Comparison of ENCODE assay signal across 8 cellular contexts in the genomic region with DNA sequence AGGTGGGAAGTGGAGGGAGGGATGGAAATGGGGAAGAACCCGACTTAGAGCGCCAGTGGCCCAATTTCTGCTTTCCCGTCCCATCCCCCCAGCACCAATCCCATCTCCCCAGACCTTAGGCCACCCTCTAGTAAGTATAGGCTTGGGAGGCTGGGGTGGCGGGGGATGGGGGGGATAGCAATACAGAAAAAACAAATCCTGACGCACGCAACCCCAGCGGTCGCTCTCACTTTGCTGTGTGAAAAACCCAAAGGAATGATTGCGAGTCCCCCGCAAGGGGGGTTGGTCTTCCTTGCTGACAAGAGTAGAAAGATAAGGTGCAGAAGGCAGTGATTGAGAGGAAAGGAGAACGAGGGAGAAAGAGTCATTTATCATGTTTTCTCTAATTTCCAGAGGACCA. TPM values are rescaled to one million over a fixed set of nuclear protein-coding genes. Genes with fewer than 3 reads are reported as not detected.
A peak's percentile ranks its signal among the peaks of the same experiment; 100 is the strongest.
DNase-seq lines count a peak whose midpoint lies in the region; ATAC-seq and TF ChIP-seq lines count a peak whose summit lies in the region.

No MANE protein-coding gene starts in this region.

- H3K4me1 ChIP-seq in ES-I3 (ENCODE audit: insufficient read depth, low read length) (peaks cover 9% of the 10 kb centered on the region), NT2/D1 (ENCODE audit: insufficient read depth, insufficient read length) (no peaks in the 10 kb centered on the region)

- H3K36me3 ChIP-seq in ES-I3 (ENCODE audit: insufficient read depth, low read length) (no peaks in the 10 kb centered on the region), NT2/D1 (ENCODE audit: insufficient read depth, insufficient read length, low read length) (no peaks in the 10 kb centered on the region)

- peak overlapping the region; percentile 59 for H3K27ac Mint-ChIP-seq in progenitor cell of endocrine pancreas

- no peak for DNase-seq in NT2/D1 (ENCODE audit: low read depth, low spot score)
- DNase-seq in fibroblast of pulmonary artery (ENCODE audit: low read depth) = no peak
- DNase-seq in progenitor cell of endocrine pancreas (ENCODE audit: low spot score, unreplicated experiment) = no peak
- no peak for DNase-seq in activated T-cell treated with anti-CD3 and anti-CD28 coated beads, Interleukin-2, amount 50 U/mL, for 1 hour
- DNase-seq in KG1 (lab: John Stamatoyannopoulos, UW) = no peak
- DNase-seq in DMS153 treated with DMSO at 0.1 percent for 48 hours (lab: John Stamatoyannopoulos, UW; ENCODE audit: unreplicated experiment) = no peak

- peak overlapping the region; percentile 60; the same call in 1 of the 2 replicates for H3K9ac ChIP-seq in ES-I3 (ENCODE audit: low read depth, low read length)
- peak overlapping the region; percentile 76 for H3K9ac ChIP-seq in NT2/D1 (ENCODE audit: insufficient read length, low read depth)

- H3K9me3 Mint-ChIP-seq in progenitor cell of endocrine pancreas (ENCODE audit: low read depth) = no peaks in the 10 kb centered on the region

- no peak for ATAC-seq in HG02870 (IDR thresholded peaks at IDR 0.05; ENCODE audit: unreplicated experiment)

- H3K4me3 Mint-ChIP-seq in progenitor cell of endocrine pancreas (ENCODE audit: low read depth) = peak overlapping the region; percentile 80

- H3K9me3 ChIP-seq in ES-I3 (ENCODE audit: control insufficient read depth, insufficient read depth, low read length) (no peaks in the 10 kb centered on the region), NT2/D1 (ENCODE audit: insufficient read depth, low read length) (no peaks in the 10 kb centered on the region)

- peaks cover 20% of the 10 kb centered on the region for H3K4me1 Mint-ChIP-seq in progenitor cell of endocrine pancreas (ENCODE audit: low read depth)

- peaks cover 22% of the 10 kb centered on the region for H3K27me3 ChIP-seq in NT2/D1 (ENCODE audit: insufficient read depth, insufficient read length)

- TF ChIP-seq CTCF in fibroblast of pulmonary artery (IDR thresholded peaks at IDR 0.05; ENCODE audit: low read length, missing control alignments) (no peak), progenitor cell of endocrine pancreas (IDR thresholded peaks at IDR 0.05; ENCODE audit: unreplicated experiment) (no peak)

- H3K36me3 Mint-ChIP-seq in progenitor cell of endocrine pancreas (ENCODE audit: insufficient read depth) = no peaks in the 10 kb centered on the region

- H3K27me3 Mint-ChIP-seq in progenitor cell of endocrine pancreas = peaks cover 8% of the 10 kb centered on the region

- H3K4me3 ChIP-seq in NT2/D1 (ENCODE audit: insufficient read length, low read depth) = peak overlapping the region; percentile 66
- peak overlapping the region; percentile 57 for H3K4me3 ChIP-seq in fibroblast of pulmonary artery (replicated peaks; ENCODE audit: low read depth, low read length)

RNA-seq across cellular contexts. Expression of gene CPE, which starts 0.9 kb away (rescaled TPM):
- 129 and 135 TPM in 2 replicates for total RNA-seq in progenitor cell of endocrine pancreas

RNA-seq across cellular contexts. Expression of gene MSMO1, which starts 52.2 kb away (rescaled TPM):
- total RNA-seq in progenitor cell of endocrine pancreas = 87.1 and 89.4 TPM in 2 replicates
